1 cellular context compared by ENCODE assay signal in genomic region chr11:11810764-11811726, GRCh38.
TF ChIP-seq lines count a peak whose summit lies in the region.

No MANE protein-coding gene starts in this region.

TF ChIP-seq in K562, 482 proteins besides CTCF, POLR2A, EP300 and RAD21 (continued from another document):
- peak; percentile 38; the same call in 1 of the 2 replicates for TF ChIP-seq ZBTB40 (IDR thresholded peaks at IDR 0.05)
- no peak for TF ChIP-seq ZBTB40 (CRISPR knock-in tag; IDR thresholded peaks at IDR 0.05)
- TF ChIP-seq ZNF507 (tag; conservative IDR thresholded peaks at IDR 0.05) = no peak
- TF ChIP-seq CCNT2 (IDR thresholded peaks at IDR 0.05; ENCODE audit: borderline replicate concordance, extremely low read depth, insufficient read length, low read depth, low read length) = peak; percentile 44
- TF ChIP-seq PHF20 (IDR thresholded peaks at IDR 0.05; ENCODE audit: partially characterized antibody) = peak; percentile 51
- TF ChIP-seq NBN (IDR thresholded peaks at IDR 0.05; ENCODE audit: low read depth) = 0 out of 2 replicates have a peak, but pooled peaks have one; percentile 41
- TF ChIP-seq E2F6 (IDR thresholded peaks at IDR 0.05; ENCODE audit: borderline replicate concordance in 1 of 2, extremely low read depth in 1 of 2, insufficient read depth in 1 of 2, insufficient read length in 1 of 2, low read depth in 1 of 2, low read length in 1 of 2, poor library complexity in 1 of 2, severe bottlenecking in 1 of 2) = peak; percentile 17 to 63
- peak in 1 of 2 experiments; percentile 64; a peak in 1 of 3 replicates for TF ChIP-seq CBX3 (IDR thresholded peaks at IDR 0.05; ENCODE audit: borderline replicate concordance in 1 of 2, low read length in 2 of 2)
- peak; percentile 55; the same call in 1 of the 2 replicates for TF ChIP-seq MAX (CRISPR knock-in tag; IDR thresholded peaks at IDR 0.05)
